Comparison of ENCODE assay signal across 15 cellular contexts in genomic region chr19:35696835-35697234, GRCh38.
DNase-seq lines count a peak whose midpoint lies in the region; ATAC-seq and TF ChIP-seq lines count a peak whose summit lies in the region.
"Had no signal": no experiment of that assay in that cellular context is flagged by ENCODE, and none has a peak within 500 bp of the region (broad histone marks: within the 10 kb centered on the region; RNA-seq: fewer than 3 reads in every experiment).

No MANE protein-coding gene starts in this region.

- H3K79me2 ChIP-seq in MM.1S (ENCODE audit: low read length), result no peaks in the 10 kb centered on the region

- no peak for TF ChIP-seq CTCF in GM10266 (IDR thresholded peaks at IDR 0.05; ENCODE audit: control insufficient read depth, insufficient read depth, low read depth, missing control alignments)
- TF ChIP-seq CTCF in MM.1S (IDR thresholded peaks at IDR 0.05; ENCODE audit: low read length), result no peak

- 0 out of 2 replicates have a peak, but pooled peaks cover 4% of the 10 kb centered on the region for H3K4me1 ChIP-seq in MM.1S (ENCODE audit: low read length)

- H3K9ac ChIP-seq in MM.1S (ENCODE audit: low read length), result no peak overlapping the region

- peak overlapping the region; percentile 10; the same call in 1 of the 2 replicates for H3K4me2 ChIP-seq in MM.1S (ENCODE audit: low read depth, low read length)

- H3K27ac ChIP-seq in MM.1S (ENCODE audit: low read length), result peak overlapping the region; percentile 17; the same call in 1 of the 2 replicates
- H3K27ac ChIP-seq: brain microvascular endothelial cell had no signal

- no peak for DNase-seq in activated CD4-positive, CD25-positive, alpha-beta regulatory T cell (lab: John Stamatoyannopoulos, UW)
- DNase-seq in GM10266 (ENCODE audit: extremely low spot score) (peak; percentile 69), MM.1S (peak; percentile 70), NCI-H2029 (lab: John Stamatoyannopoulos, UW) (no peak)
- DNase-seq: brain microvascular endothelial cell; Calu3; hippocampal formation; NCI-H1436; NCI-H82; nucleus accumbens; stimulated activated naive CD4-positive, alpha-beta T cell treated with Interleukin-2 at 50 U/mL for 16 hours; trophoblast cell had no signal

- no peaks in the 10 kb centered on the region for H3K27me3 ChIP-seq in MM.1S (replicated peaks; ENCODE audit: insufficient read depth, low read length)
- H3K27me3 ChIP-seq: brain microvascular endothelial cell had no signal

- ATAC-seq in activated CD4-positive, CD25-positive, alpha-beta regulatory T cell treated with anti-CD3 and anti-CD28 coated beads, Interleukin-2, amount 50 U/mL, for 24 hours, result peak; percentile 31 to 33
- no peak for ATAC-seq in HG03521 (IDR thresholded peaks at IDR 0.05; ENCODE audit: unreplicated experiment)

- no peaks in the 10 kb centered on the region for H3K9me2 ChIP-seq in MM.1S (replicated peaks; ENCODE audit: insufficient read depth, low read length)

- 0 out of 2 replicates have a peak, but pooled peaks cover 6% of the 10 kb centered on the region for H3F3A ChIP-seq in MM.1S (ENCODE audit: insufficient read depth, low read length)

- H4K20me1 ChIP-seq in MM.1S (ENCODE audit: insufficient read depth, low read length), result no peaks in the 10 kb centered on the region

- no peak overlapping the region; the same call in 1 of the 2 replicates for H3K4me3 ChIP-seq in MM.1S (ENCODE audit: low read length)
- H3K4me3 ChIP-seq: lung had no signal

- no peak overlapping the region for H2AFZ ChIP-seq in MM.1S (ENCODE audit: low read length)

- H3K9me3 ChIP-seq in MM.1S (replicated peaks; ENCODE audit: insufficient read depth, low read length), result no peaks in the 10 kb centered on the region

- H3K36me3 ChIP-seq in MM.1S (replicated peaks; ENCODE audit: insufficient read depth, low read length), result no peaks in the 10 kb centered on the region
- H3K36me3 ChIP-seq: brain microvascular endothelial cell had no signal

Comparison
In these comparisons a context has a peak if more than half of its experiments do, and no peak if none do; other contexts are left out.
1. DNase-seq: peak in GM10266 (single experiment) and MM.1S (single experiment); none in activated CD4-positive, CD25-positive, alpha-beta regulatory T cell (0 of 4) and NCI-H2029 (single experiment).